In genomic region chr18:57052173-57052572, GRCh38 we compare ENCODE assay signal across 12 cellular contexts.
DNase-seq lines count a peak whose midpoint lies in the region; ATAC-seq and TF ChIP-seq lines count a peak whose summit lies in the region.
"Had no signal": no experiment of that assay in that cellular context is flagged by ENCODE, and none has a peak within 500 bp of the region (broad histone marks: within the 10 kb centered on the region; RNA-seq: fewer than 3 reads in every experiment).

No MANE protein-coding gene starts in this region.

- no peaks in the 10 kb centered on the region for H3K27me3 ChIP-seq in prostate gland (replicated peaks; ENCODE audit: insufficient read depth)

- WGBS in prostate gland = 76% methylated on average over 4 of the region's 4 CpGs

- H3K4me1 ChIP-seq in prostate gland (replicated peaks) = no peaks in the 10 kb centered on the region

- no peak overlapping the region for H3K4me3 ChIP-seq in prostate gland

- DNase-seq in COR-L47 (lab: John Stamatoyannopoulos, UW) (peak; percentile 17), NOMO-1 treated with DMSO at 0.1 percent for 48 hours (lab: John Stamatoyannopoulos, UW; ENCODE audit: unreplicated experiment) (peak; percentile 20), mesenteric fat pad (ENCODE audit: low spot score) (no peak), Kasumi-1 (lab: John Stamatoyannopoulos, UW) (no peak), prostate gland (ENCODE audit: low spot score) (no peak)
- no peak for DNase-seq in activated T-cell treated with anti-CD3 and anti-CD28 coated beads, Interleukin-2, amount 50 U/mL, for 1 hour
- DNase-seq: activated naive CD8-positive, alpha-beta T cell treated with anti-CD3 and anti-CD28 coated beads for 36 hours; mesenchymal stem cell; T1000 had no signal

- no peaks in the 10 kb centered on the region for H3K9me3 ChIP-seq in prostate gland

- no peaks in the 10 kb centered on the region for H3K36me3 ChIP-seq in prostate gland

- no peak for TF ChIP-seq POLR2A in prostate gland (IDR thresholded peaks at IDR 0.05)

- no peak for TF ChIP-seq CTCF in prostate gland (IDR thresholded peaks at IDR 0.05)

- intact Hi-C loops in prostate gland (cut with DNase I) = no loop called here

- peak; percentile 61 for ATAC-seq in GM18502 (IDR thresholded peaks at IDR 0.05; ENCODE audit: poor library complexity, unreplicated experiment)
- ATAC-seq in HG02588 (IDR thresholded peaks at IDR 0.05; ENCODE audit: unreplicated experiment) = peak; percentile 31
- ATAC-seq: HCT116 had no signal

- no peak overlapping the region for H3K27ac ChIP-seq in prostate gland

Comparison
In these comparisons a context has a peak if more than half of its experiments do, and no peak if none do; other contexts are left out.
1. DNase-seq: peak in COR-L47 (single experiment) and NOMO-1 treated with DMSO at 0.1 percent for 48 hours (single experiment); none in mesenteric fat pad (single experiment), Kasumi-1 (0 of 2), prostate gland (single experiment) and activated T-cell treated with anti-CD3 and anti-CD28 coated beads, Interleukin-2, amount 50 U/mL, for 1 hour (single experiment).